17 cellular contexts compared by ENCODE assay signal in genomic region chr13:23506821-23507210, GRCh38.
DNase-seq lines count a peak whose midpoint lies in the region; TF ChIP-seq lines count a peak whose summit lies in the region.
"Had no signal": no experiment of that assay in that cellular context is flagged by ENCODE, and none has a peak within 500 bp of the region (broad histone marks: within the 10 kb centered on the region; RNA-seq: fewer than 3 reads in every experiment).

No MANE protein-coding gene starts in this region.

- no peak overlapping the region for H4K8ac ChIP-seq in neuronal stem cell (ENCODE audit: low read depth, low read length)

- H2BK120ac ChIP-seq in neuronal stem cell (ENCODE audit: low read depth, low read length), result no peak overlapping the region

- H4K91ac ChIP-seq in neuronal stem cell (ENCODE audit: low read depth, low read length, poor library complexity), result no peak overlapping the region

- peak overlapping the region; percentile 30 for H2AFZ ChIP-seq in neuronal stem cell (ENCODE audit: low read length)

- no peaks in the 10 kb centered on the region for H3K9me3 ChIP-seq in neuronal stem cell (replicated peaks in 1 of 2; ENCODE audit: control insufficient read depth in 2 of 2, insufficient read depth in 1 of 2, low read depth in 1 of 2, low read length in 2 of 2)

- no peaks in the 10 kb centered on the region for H3K36me3 Mint-ChIP-seq in activated T-cell treated with anti-CD3 and anti-CD28 coated beads, Interleukin-2, amount 50 U/mL, for 24 hours (ENCODE audit: low read depth)
- H3K36me3 Mint-ChIP-seq: CD4-positive, alpha-beta memory T cell; naive B cell had no signal

- H3K36me3 ChIP-seq in neuronal stem cell (replicated peaks in 1 of 2; ENCODE audit: control insufficient read depth in 2 of 2, insufficient read depth in 2 of 2, low read length in 2 of 2), result no peaks in the 10 kb centered on the region
- no peaks in the 10 kb centered on the region for H3K36me3 ChIP-seq in H7 (replicated peaks; ENCODE audit: control insufficient read depth, insufficient read depth, low read length)

- no peak overlapping the region for H3K18ac ChIP-seq in neuronal stem cell (ENCODE audit: low read length)

- no CpG with 5 or more reads among the region's 9 CpGs for WGBS in neuronal stem cell (ENCODE audit: extremely low coverage in 2 of 2, insufficient read length in 2 of 2, insufficient replicate concordance in 1 of 2), 2 donors

- H3K9ac ChIP-seq in neuronal stem cell (ENCODE audit: low read depth, low read length, poor library complexity), result no peak overlapping the region

- DNase-seq in Caki2 (ENCODE audit: low read depth) (peak; percentile 64), SK-MEL-5 (ENCODE audit: low read depth, low spot score) (peak; percentile 32), foreskin fibroblast (peak; percentile 80 to 82), neuronal stem cell (ENCODE audit: low spot score) (no peak), CD1c-positive myeloid dendritic cell (ENCODE audit: extremely low spot score) (no peak), NCI-H2081 (lab: John Stamatoyannopoulos, UW) (no peak), H7 (no peak)
- DNase-seq in activated T-cell treated with anti-CD3 and anti-CD28 coated beads, Interleukin-2, amount 50 U/mL, for 24 hours, result no peak
- DNase-seq: activated CD4-positive, alpha-beta T cell treated with anti-CD3 and anti-CD28 coated beads for 4 hours; activated effector memory CD4-positive, alpha-beta T cell treated with Interleukin-2 at 50 U/mL for 16 hours; CD4-positive, alpha-beta memory T cell; MM.1S; naive B cell; NCI-H446 treated with DMSO at 0.1 percent for 48 hours had no signal

- no peaks in the 10 kb centered on the region for H3K9me3 Mint-ChIP-seq in activated T-cell treated with anti-CD3 and anti-CD28 coated beads, Interleukin-2, amount 50 U/mL, for 24 hours
- H3K9me3 Mint-ChIP-seq: CD4-positive, alpha-beta memory T cell; dendritic cell treated with granulocyte-macrophage colony-stimulating factor and Interleukin-4, amounts not matched to agents 40 ng/mL and 50 ng/mL, for 4 days; stimulated activated naive CD8-positive, alpha-beta T cell treated with anti-CD3 and anti-CD28 coated beads, Interleukin-15, Interleukin-2, amounts not matched to agents 100 ng/mL and 50 ng/mL, for 24 hours had no signal

- H3K4me3 Mint-ChIP-seq in activated T-cell treated with anti-CD3 and anti-CD28 coated beads, Interleukin-2, amount 50 U/mL, for 24 hours, result no peak overlapping the region
- H3K4me3 Mint-ChIP-seq: CD4-positive, alpha-beta memory T cell; dendritic cell treated with granulocyte-macrophage colony-stimulating factor and Interleukin-4, amounts not matched to agents 40 ng/mL and 50 ng/mL, for 4 days; naive B cell; stimulated activated naive CD8-positive, alpha-beta T cell treated with anti-CD3 and anti-CD28 coated beads, Interleukin-15, Interleukin-2, amounts not matched to agents 100 ng/mL and 50 ng/mL, for 24 hours had no signal

- H3K4me1 Mint-ChIP-seq in activated T-cell treated with anti-CD3 and anti-CD28 coated beads, Interleukin-2, amount 50 U/mL, for 24 hours (ENCODE audit: low read depth), result no peaks in the 10 kb centered on the region
- H3K4me1 Mint-ChIP-seq: CD4-positive, alpha-beta memory T cell; naive B cell had no signal

- H2AK5ac ChIP-seq in neuronal stem cell (ENCODE audit: low read depth, low read length), result no peak overlapping the region

- H3K4me3 ChIP-seq in foreskin fibroblast (ENCODE audit: low read depth in 1 of 2, low read length in 2 of 2) (no peak overlapping the region), neuronal stem cell (ENCODE audit: low read length in 2 of 2) (no peak overlapping the region), H7 (ENCODE audit: insufficient read depth, low read depth, low read length) (no peak overlapping the region)

- in situ Hi-C loops in Caki2 (cut with HindIII; ENCODE audit: low pct_unique_long_range_greater_than_20kb, low sequenced_read_pairs), result no loop called here
- in situ Hi-C loops in SK-MEL-5 (cut with HindIII; ENCODE audit: low pct_unique_long_range_greater_than_20kb, low sequenced_read_pairs), result no loop called here

- H3K27me3 Mint-ChIP-seq in activated T-cell treated with anti-CD3 and anti-CD28 coated beads, Interleukin-2, amount 50 U/mL, for 24 hours, result peaks cover 18% of the 10 kb centered on the region
- H3K27me3 Mint-ChIP-seq: dendritic cell treated with granulocyte-macrophage colony-stimulating factor and Interleukin-4, amounts not matched to agents 40 ng/mL and 50 ng/mL, for 4 days had no signal

- H3K27ac Mint-ChIP-seq in activated T-cell treated with anti-CD3 and anti-CD28 coated beads, Interleukin-2, amount 50 U/mL, for 24 hours, result no peak overlapping the region
- H3K27ac Mint-ChIP-seq: CD4-positive, alpha-beta memory T cell; dendritic cell treated with granulocyte-macrophage colony-stimulating factor and Interleukin-4, amounts not matched to agents 40 ng/mL and 50 ng/mL, for 4 days; stimulated activated naive CD8-positive, alpha-beta T cell treated with anti-CD3 and anti-CD28 coated beads, Interleukin-15, Interleukin-2, amounts not matched to agents 100 ng/mL and 50 ng/mL, for 24 hours had no signal

- no peak overlapping the region for H3K14ac ChIP-seq in neuronal stem cell (ENCODE audit: low read length)

- no peak overlapping the region for H2BK12ac ChIP-seq in neuronal stem cell (ENCODE audit: low read length)

- no peaks in the 10 kb centered on the region for H3K79me1 ChIP-seq in neuronal stem cell (ENCODE audit: low read depth, low read length)

- no peak overlapping the region for H2BK15ac ChIP-seq in neuronal stem cell (ENCODE audit: low read length)

- H3K27me3 ChIP-seq in neuronal stem cell (ENCODE audit: control insufficient read depth in 3 of 3, insufficient read depth in 3 of 3, low read depth in 1 of 3, low read length in 3 of 3), result no peaks in the 10 kb centered on the region
- no peaks in the 10 kb centered on the region for H3K27me3 ChIP-seq in H7 (ENCODE audit: control insufficient read depth, insufficient read depth, low read length)

- TF ChIP-seq CTCF in foreskin fibroblast (IDR thresholded peaks at IDR 0.05; ENCODE audit: low read depth, low read length), result no peak

- H3K27ac ChIP-seq in neuronal stem cell (replicated peaks; ENCODE audit: low read length), result no peak overlapping the region
- H3K27ac ChIP-seq: SK-N-MC had no signal

- peaks cover 12 to 14% of the 10 kb centered on the region in 2 donors for H3K4me1 ChIP-seq in neuronal stem cell (ENCODE audit: control insufficient read depth in 2 of 2, insufficient read depth in 1 of 2, low read depth in 1 of 2, low read length in 2 of 2)

- H3K4me2 ChIP-seq in neuronal stem cell (ENCODE audit: insufficient read depth, low read length, poor library complexity, severe bottlenecking), result no peak overlapping the region

- no peak overlapping the region for H3K4ac ChIP-seq in neuronal stem cell (ENCODE audit: low read length)

- no peak overlapping the region for H2BK5ac ChIP-seq in neuronal stem cell (ENCODE audit: low read length)

- no peak overlapping the region for H3K23ac ChIP-seq in neuronal stem cell (ENCODE audit: low read depth, low read length, poor library complexity)

Comparison
In these comparisons a context has a peak if more than half of its experiments do, and no peak if none do; other contexts are left out.
1. DNase-seq: peak in Caki2 (single experiment), SK-MEL-5 (single experiment) and foreskin fibroblast (2 of 2); none in neuronal stem cell (single experiment), CD1c-positive myeloid dendritic cell (single experiment), NCI-H2081 (0 of 2), activated T-cell treated with anti-CD3 and anti-CD28 coated beads, Interleukin-2, amount 50 U/mL, for 24 hours (single experiment) and H7 (single experiment).